ENCODE assay signal across 8 cellular contexts in the genomic region with DNA sequence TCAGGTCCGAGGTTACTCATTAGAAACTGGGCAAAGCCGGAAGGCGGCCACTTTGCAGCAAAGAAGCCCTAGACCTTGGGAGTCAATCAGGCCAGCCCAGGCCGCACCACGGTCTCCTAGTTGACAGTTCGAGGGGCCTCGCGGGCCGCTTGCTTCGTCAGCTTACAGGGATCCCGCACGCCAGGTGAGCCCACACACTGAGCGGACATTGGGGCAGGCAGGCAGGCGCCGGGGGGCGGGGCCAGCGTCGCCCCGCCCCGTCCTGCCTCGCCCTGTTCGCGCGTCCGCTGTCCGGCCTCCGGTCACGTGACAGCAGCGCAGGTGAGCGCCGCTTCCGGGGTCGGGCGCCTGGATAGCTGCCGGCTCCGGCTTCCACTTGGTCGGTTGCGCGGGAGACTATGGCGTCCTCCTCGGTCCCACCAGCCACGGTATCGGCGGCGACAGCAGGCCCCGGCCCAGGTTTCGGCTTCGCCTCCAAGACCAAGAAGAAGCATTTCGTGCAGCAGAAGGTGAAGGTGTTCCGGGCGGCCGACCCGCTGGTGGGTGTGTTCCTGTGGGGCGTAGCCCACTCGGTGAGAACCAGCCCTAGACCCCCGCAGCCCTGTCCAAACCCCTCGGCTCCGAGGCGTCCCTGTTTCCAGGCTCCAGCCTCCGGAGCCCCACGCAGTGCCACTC. TPM values are rescaled to one million over a fixed set of nuclear protein-coding genes. Genes with fewer than 3 reads are reported as not detected.
DNase-seq lines count a peak whose midpoint lies in the region; ATAC-seq and TF ChIP-seq lines count a peak whose summit lies in the region.

A gene (plus strand): TSS at position 301 of the 675 bp plus-strand sequence. CDS start 98 bp downstream, at position 399.

- H3K36me3 Mint-ChIP-seq in chondrocyte (ENCODE audit: low read depth) = peaks cover 9% of the 10 kb centered on the region

- no peak for TF ChIP-seq CTCF in chondrocyte (IDR thresholded peaks at IDR 0.05)

- no peaks in the 10 kb centered on the region for H3K9me3 Mint-ChIP-seq in chondrocyte (ENCODE audit: low read depth)

- H3K4me3 Mint-ChIP-seq in chondrocyte (ENCODE audit: unreplicated experiment) = peak within 1 kb of the TSS; percentile 92

- H3K27me3 Mint-ChIP-seq in chondrocyte (ENCODE audit: low read depth) = no peaks in the 10 kb centered on the region

- peak within 1 kb of the TSS; percentile 87 for H3K27ac Mint-ChIP-seq in chondrocyte (ENCODE audit: unreplicated experiment)

- ATAC-seq in GM18909 (IDR thresholded peaks at IDR 0.05; ENCODE audit: poor library complexity, unreplicated experiment) (peak; percentile 92), HG03135 (IDR thresholded peaks at IDR 0.05; ENCODE audit: unreplicated experiment) (peak; percentile 91)

- DNase-seq in AG08395 (ENCODE audit: low spot score) = peak; percentile 73
- peak; percentile 2 for DNase-seq in NCI-H446 treated with DMSO at 0.1 percent for 48 hours (lab: John Stamatoyannopoulos, UW)
- DNase-seq in activated CD4-positive, alpha-beta T cell treated with anti-CD3 and anti-CD28 coated beads for 24 hours (ENCODE audit: low read depth in 2 of 2) = peak; percentile 57 to 66
- DNase-seq in chondrocyte (ENCODE audit: low spot score) = no peak
- DNase-seq in kidney tubule cell (ENCODE audit: low spot score) = peak; percentile 88
- peak; percentile 44 to 52 for DNase-seq in stimulated activated CD4-positive, alpha-beta T cell treated with anti-CD3 and anti-CD28 coated beads, Interleukin-1b, Interleukin-23, amount 100 ng/mL, for 1 hour (ENCODE audit: low read depth in 2 of 2)

- peaks cover 26% of the 10 kb centered on the region for H3K4me1 Mint-ChIP-seq in chondrocyte (ENCODE audit: low read depth)

RNA-seq across cellular contexts. Expression of the gene that starts here (rescaled TPM):
- total RNA-seq in chondrocyte = 27.9 to 33.1 TPM (median 30.5 TPM) in 3 replicates
